ENCODE assay signal across 1 cellular context in the genomic region with DNA sequence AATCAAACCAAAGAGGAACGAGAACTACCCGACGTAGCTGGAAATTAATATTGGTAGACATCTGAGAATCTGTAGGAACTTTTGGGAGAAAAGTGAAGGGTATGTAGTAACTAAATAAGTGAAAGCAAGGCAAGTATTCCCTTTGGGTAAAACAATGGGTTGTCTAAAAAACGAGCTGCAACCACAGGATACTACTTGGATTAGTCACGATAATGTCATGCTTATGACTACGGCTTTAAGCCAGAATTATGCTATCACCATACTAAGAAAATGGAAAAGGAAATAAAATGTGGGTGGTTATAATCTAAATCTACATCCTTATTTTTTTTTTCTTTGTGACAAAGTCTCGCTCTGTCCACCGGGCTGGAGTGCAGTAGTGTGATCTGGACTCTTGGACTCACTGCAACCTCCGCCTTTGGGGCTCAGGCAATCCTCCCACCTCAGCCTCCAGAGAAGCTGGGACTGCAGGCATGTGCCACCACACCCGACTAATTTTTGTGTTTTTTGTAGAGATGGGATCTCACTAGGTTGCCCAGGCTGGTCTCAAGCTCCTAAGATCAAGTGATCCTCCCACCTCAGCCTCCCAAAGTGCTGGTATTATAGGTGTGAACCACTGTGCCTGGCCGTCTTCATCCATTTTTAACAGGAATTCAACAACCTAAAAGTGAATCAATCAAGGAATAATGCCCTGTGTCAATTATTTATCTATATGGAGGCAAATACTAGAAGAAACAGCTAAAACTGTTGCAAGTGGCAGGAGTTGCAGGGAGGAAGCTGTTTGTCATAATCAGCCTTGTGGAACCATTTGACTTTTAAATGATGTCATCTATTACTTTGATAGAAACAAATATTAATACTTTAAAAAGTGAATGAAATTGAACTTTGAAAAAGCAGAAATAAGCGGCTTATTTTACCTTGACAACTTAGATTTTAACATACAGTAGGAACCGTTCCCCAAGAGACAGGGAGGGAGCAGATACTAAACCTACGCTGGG.
TF ChIP-seq lines count a peak whose summit lies in the region.

No MANE protein-coding gene starts in this region.

TF ChIP-seq in SK-N-SH, 30 proteins besides CTCF, POLR2A, EP300 and RAD21 (continued from another document):
- TF ChIP-seq, protein P1, sequence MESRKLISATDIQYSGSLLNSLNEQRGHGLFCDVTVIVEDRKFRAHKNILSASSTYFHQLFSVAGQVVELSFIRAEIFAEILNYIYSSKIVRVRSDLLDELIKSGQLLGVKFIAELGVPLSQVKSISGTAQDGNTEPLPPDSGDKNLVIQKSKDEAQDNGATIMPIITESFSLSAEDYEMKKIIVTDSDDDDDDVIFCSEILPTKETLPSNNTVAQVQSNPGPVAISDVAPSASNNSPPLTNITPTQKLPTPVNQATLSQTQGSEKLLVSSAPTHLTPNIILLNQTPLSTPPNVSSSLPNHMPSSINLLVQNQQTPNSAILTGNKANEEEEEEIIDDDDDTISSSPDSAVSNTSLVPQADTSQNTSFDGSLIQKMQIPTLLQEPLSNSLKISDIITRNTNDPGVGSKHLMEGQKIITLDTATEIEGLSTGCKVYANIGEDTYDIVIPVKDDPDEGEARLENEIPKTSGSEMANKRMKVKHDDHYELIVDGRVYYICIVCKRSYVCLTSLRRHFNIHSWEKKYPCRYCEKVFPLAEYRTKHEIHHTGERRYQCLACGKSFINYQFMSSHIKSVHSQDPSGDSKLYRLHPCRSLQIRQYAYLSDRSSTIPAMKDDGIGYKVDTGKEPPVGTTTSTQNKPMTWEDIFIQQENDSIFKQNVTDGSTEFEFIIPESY (IDR thresholded peaks at IDR 0.05; ENCODE audit: borderline replicate concordance, low read depth), result no peak
- TF ChIP-seq ELF1 (IDR thresholded peaks at IDR 0.05) (no peak), NFIC (IDR thresholded peaks at IDR 0.05; ENCODE audit: borderline replicate concordance) (peak; percentile 46; the same call in 1 of the 2 replicates), MXI1 (IDR thresholded peaks at IDR 0.05; ENCODE audit: low read depth, low read length) (no peak), TCF12 (IDR thresholded peaks at IDR 0.05) (peak; percentile 54; the same call in 1 of the 2 replicates), RXRA (IDR thresholded peaks at IDR 0.05; ENCODE audit: borderline replicate concordance, low read depth) (no peak), POLR2AphosphoS5 (IDR thresholded peaks at IDR 0.05; ENCODE audit: low read depth, low read length) (no peak; the same call in 1 of the 2 replicates), FOSL2 (IDR thresholded peaks at IDR 0.05; ENCODE audit: borderline replicate concordance, low read depth) (peak; percentile 81)
- TF ChIP-seq, protein P2, sequence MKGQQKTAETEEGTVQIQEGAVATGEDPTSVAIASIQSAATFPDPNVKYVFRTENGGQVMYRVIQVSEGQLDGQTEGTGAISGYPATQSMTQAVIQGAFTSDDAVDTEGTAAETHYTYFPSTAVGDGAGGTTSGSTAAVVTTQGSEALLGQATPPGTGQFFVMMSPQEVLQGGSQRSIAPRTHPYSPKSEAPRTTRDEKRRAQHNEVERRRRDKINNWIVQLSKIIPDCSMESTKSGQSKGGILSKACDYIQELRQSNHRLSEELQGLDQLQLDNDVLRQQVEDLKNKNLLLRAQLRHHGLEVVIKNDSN (IDR thresholded peaks at IDR 0.05; ENCODE audit: borderline replicate concordance, low read depth), result no peak
- TF ChIP-seq, protein P3, sequence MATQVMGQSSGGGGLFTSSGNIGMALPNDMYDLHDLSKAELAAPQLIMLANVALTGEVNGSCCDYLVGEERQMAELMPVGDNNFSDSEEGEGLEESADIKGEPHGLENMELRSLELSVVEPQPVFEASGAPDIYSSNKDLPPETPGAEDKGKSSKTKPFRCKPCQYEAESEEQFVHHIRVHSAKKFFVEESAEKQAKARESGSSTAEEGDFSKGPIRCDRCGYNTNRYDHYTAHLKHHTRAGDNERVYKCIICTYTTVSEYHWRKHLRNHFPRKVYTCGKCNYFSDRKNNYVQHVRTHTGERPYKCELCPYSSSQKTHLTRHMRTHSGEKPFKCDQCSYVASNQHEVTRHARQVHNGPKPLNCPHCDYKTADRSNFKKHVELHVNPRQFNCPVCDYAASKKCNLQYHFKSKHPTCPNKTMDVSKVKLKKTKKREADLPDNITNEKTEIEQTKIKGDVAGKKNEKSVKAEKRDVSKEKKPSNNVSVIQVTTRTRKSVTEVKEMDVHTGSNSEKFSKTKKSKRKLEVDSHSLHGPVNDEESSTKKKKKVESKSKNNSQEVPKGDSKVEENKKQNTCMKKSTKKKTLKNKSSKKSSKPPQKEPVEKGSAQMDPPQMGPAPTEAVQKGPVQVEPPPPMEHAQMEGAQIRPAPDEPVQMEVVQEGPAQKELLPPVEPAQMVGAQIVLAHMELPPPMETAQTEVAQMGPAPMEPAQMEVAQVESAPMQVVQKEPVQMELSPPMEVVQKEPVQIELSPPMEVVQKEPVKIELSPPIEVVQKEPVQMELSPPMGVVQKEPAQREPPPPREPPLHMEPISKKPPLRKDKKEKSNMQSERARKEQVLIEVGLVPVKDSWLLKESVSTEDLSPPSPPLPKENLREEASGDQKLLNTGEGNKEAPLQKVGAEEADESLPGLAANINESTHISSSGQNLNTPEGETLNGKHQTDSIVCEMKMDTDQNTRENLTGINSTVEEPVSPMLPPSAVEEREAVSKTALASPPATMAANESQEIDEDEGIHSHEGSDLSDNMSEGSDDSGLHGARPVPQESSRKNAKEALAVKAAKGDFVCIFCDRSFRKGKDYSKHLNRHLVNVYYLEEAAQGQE (IDR thresholded peaks at IDR 0.05; ENCODE audit: low read depth, low read length), result no peak
- TF ChIP-seq, protein P4, sequence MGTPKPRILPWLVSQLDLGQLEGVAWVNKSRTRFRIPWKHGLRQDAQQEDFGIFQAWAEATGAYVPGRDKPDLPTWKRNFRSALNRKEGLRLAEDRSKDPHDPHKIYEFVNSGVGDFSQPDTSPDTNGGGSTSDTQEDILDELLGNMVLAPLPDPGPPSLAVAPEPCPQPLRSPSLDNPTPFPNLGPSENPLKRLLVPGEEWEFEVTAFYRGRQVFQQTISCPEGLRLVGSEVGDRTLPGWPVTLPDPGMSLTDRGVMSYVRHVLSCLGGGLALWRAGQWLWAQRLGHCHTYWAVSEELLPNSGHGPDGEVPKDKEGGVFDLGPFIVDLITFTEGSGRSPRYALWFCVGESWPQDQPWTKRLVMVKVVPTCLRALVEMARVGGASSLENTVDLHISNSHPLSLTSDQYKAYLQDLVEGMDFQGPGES (IDR thresholded peaks at IDR 0.05; ENCODE audit: low read depth, low read length), result no peak
TF ChIP-seq in SK-N-SH: peak in this region for 4.
